In the genomic region with DNA sequence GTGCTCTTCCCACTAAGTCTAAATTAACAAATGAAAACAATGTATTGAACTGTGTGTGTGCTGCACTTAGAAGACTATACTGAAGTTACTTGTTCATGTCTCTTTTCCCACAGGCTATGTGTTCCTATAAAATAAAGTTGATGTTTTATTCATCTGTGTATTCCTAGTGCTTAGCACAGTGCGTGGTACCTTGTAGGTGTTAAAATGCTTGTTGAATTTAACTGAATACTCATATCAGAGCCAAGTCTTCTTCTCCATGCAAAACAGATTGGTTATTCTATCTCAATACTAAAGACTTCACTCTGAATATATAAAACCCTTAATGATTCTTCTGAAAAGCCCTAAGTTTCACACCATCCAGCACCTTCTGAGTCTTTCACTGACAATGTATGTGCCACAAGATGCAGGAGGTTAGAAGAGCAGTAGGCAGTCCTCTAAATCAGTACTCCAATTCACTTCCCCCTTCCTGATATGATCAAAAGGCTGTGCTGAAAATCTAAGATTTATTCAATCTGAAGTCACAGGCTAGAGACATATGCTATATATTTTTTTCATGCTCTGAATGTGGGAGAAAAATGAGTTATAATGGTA, we compare ENCODE assay signal across 23 cellular contexts.
A peak's percentile ranks its signal among the peaks of the same experiment; 100 is the strongest.
DNase-seq lines count a peak whose midpoint lies in the region; ATAC-seq and TF ChIP-seq lines count a peak whose summit lies in the region.
"Had no signal": no experiment of that assay in that cellular context is flagged by ENCODE, and none has a peak within 500 bp of the region (broad histone marks: within the 10 kb centered on the region; RNA-seq: fewer than 3 reads in every experiment).

No MANE protein-coding gene starts in this region.

- no peaks in the 10 kb centered on the region for H3K9me3 Mint-ChIP-seq in activated T-cell treated with anti-CD3 and anti-CD28 coated beads, Interleukin-2, amount 50 U/mL, for 72 hours
- H3K9me3 Mint-ChIP-seq: CD4-positive, alpha-beta T cell; HFFc6; T-cell had no signal

- peak overlapping the region; percentile 28 for H2BK5ac ChIP-seq in mesendoderm (ENCODE audit: low read length)

- H2BK15ac ChIP-seq in mesendoderm (replicated peaks; ENCODE audit: low read depth): no peak overlapping the region

- H3K27me3 Mint-ChIP-seq in activated T-cell treated with anti-CD3 and anti-CD28 coated beads, Interleukin-2, amount 50 U/mL, for 72 hours (ENCODE audit: low read depth): no peaks in the 10 kb centered on the region

- peak overlapping the region; percentile 28 for H3K56ac ChIP-seq in mesendoderm (ENCODE audit: low read length)

- H3K36me3 Mint-ChIP-seq in activated T-cell treated with anti-CD3 and anti-CD28 coated beads, Interleukin-2, amount 50 U/mL, for 72 hours (ENCODE audit: insufficient read depth in 2 of 2): no peaks in the 10 kb centered on the region
- H3K36me3 Mint-ChIP-seq: T-cell had no signal

- H3K4ac ChIP-seq in mesendoderm (ENCODE audit: low read depth, low read length): no peak overlapping the region

- no peaks in the 10 kb centered on the region for H3K36me3 ChIP-seq in mesendoderm (ENCODE audit: control insufficient read depth, insufficient read depth, low read length)

- H3K79me1 ChIP-seq in mesendoderm (ENCODE audit: low read length): no peaks in the 10 kb centered on the region

- H3K9ac ChIP-seq in mesendoderm (ENCODE audit: low read length): no peak overlapping the region

- H3K4me1 Mint-ChIP-seq in activated T-cell treated with anti-CD3 and anti-CD28 coated beads, Interleukin-2, amount 50 U/mL, for 72 hours (ENCODE audit: low read depth): no peaks in the 10 kb centered on the region
- H3K4me1 Mint-ChIP-seq: T-cell had no signal

- H3K23ac ChIP-seq in mesendoderm (ENCODE audit: low read length): no peak overlapping the region

- no peak for TF ChIP-seq CTCF in foreskin keratinocyte (conservative IDR thresholded peaks at IDR 0.05)

- DNase-seq in activated T-cell treated with anti-CD3 and anti-CD28 coated beads, Interleukin-2, amount 50 U/mL, for 72 hours: no peak
- DNase-seq in activated T-cell treated with anti-CD3 and anti-CD28 coated beads, Interleukin-2, amount 50 U/mL, for 1 hour: no peak
- DNase-seq in mesendoderm (peak; percentile 65), foreskin keratinocyte (no peak), left cardiac atrium (no peak)
- no peak for DNase-seq in stimulated activated CD4-positive, alpha-beta T cell treated with anti-CD3 and anti-CD28 coated beads, Interleukin-12 subunit alpha, Interleukin-12 subunit beta, amount 100 ng/mL, for 4 hours
- DNase-seq: Caco-2; CD4-positive, alpha-beta T cell; H7; HFFc6; KBM-7; MV-4-11; NCI-H187; NCI-H2107; NCI-H510A; NCI-H774; OCI-M1; SHP77 treated with DMSO at 0.1 percent for 48 hours; T-cell had no signal

- H3K18ac ChIP-seq in mesendoderm (ENCODE audit: low read length): peak overlapping the region; percentile 56

- no peak overlapping the region for H4K5ac ChIP-seq in mesendoderm (ENCODE audit: low read length)

- H3K27me3 ChIP-seq in mesendoderm (ENCODE audit: insufficient read depth, low read length, poor library complexity) (no peaks in the 10 kb centered on the region), foreskin keratinocyte (no peaks in the 10 kb centered on the region)

- H3K4me3 ChIP-seq in mesendoderm (ENCODE audit: low read length): no peak overlapping the region

- H3K4me2 ChIP-seq in mesendoderm (ENCODE audit: low read length): no peak overlapping the region

- H3K27ac ChIP-seq in mesendoderm (ENCODE audit: low read depth, low read length) (no peak overlapping the region), foreskin keratinocyte (no peak overlapping the region)

- intact Hi-C loops in left cardiac atrium (cut with DNase I): no loop called here

- WGBS in mesendoderm (ENCODE audit: extremely low coverage, insufficient coverage, low lambda C conversion rate): no CpG with 5 or more reads among the region's 1 CpG

- no peak overlapping the region for H2AK5ac ChIP-seq in mesendoderm (ENCODE audit: low read length)

- peak; percentile 51 to 61 for ATAC-seq in activated T-cell treated with anti-CD3 and anti-CD28 coated beads, Interleukin-2, amount 50 U/mL, for 72 hours (replicated peaks in 1 of 2)
- ATAC-seq in GM18868 (IDR thresholded peaks at IDR 0.05; ENCODE audit: unreplicated experiment) (peak; percentile 38), HG02798 (IDR thresholded peaks at IDR 0.05; ENCODE audit: poor library complexity, unreplicated experiment) (peak; percentile 52), foreskin keratinocyte (no peak), left cardiac atrium (no peak)
- ATAC-seq: HepG2, SK-N-SH treated with all-trans-retinoic acid at 6 μM for 48 hours, T-cell had no signal

- H2BK120ac ChIP-seq in mesendoderm (ENCODE audit: low read depth, low read length): no peak overlapping the region

- H3K4me3 Mint-ChIP-seq in activated T-cell treated with anti-CD3 and anti-CD28 coated beads, Interleukin-2, amount 50 U/mL, for 72 hours: no peak overlapping the region
- H3K4me3 Mint-ChIP-seq: CD4-positive, alpha-beta T cell; HFFc6; T-cell had no signal

- H4K8ac ChIP-seq in mesendoderm (ENCODE audit: low read depth, low read length): no peak overlapping the region

- H3K79me2 ChIP-seq in mesendoderm (ENCODE audit: control insufficient read depth, insufficient read depth, low read length): no peaks in the 10 kb centered on the region

- no peak overlapping the region for H3K27ac Mint-ChIP-seq in activated T-cell treated with anti-CD3 and anti-CD28 coated beads, Interleukin-2, amount 50 U/mL, for 72 hours
- H3K27ac Mint-ChIP-seq: CD4-positive, alpha-beta T cell; HFFc6; T-cell had no signal

- H3K4me1 ChIP-seq in mesendoderm (ENCODE audit: control insufficient read depth, low read depth, low read length) (peaks cover 10% of the 10 kb centered on the region), foreskin keratinocyte (no peaks in the 10 kb centered on the region)
- H3K4me1 ChIP-seq: Caco-2 had no signal

Comparison
In these comparisons a context has a peak if more than half of its experiments do, and no peak if none do; other contexts are left out.
1. ATAC-seq: peak in activated T-cell treated with anti-CD3 and anti-CD28 coated beads, Interleukin-2, amount 50 U/mL, for 72 hours (2 of 2), GM18868 (single experiment) and HG02798 (single experiment); none in foreskin keratinocyte (single experiment) and left cardiac atrium (0 of 2).